ENCODE assay signal across 12 cellular contexts in genomic region chr5:59021837-59022514, GRCh38.
DNase-seq lines count a peak whose midpoint lies in the region; ATAC-seq, FAIRE-seq and TF ChIP-seq lines count a peak whose summit lies in the region.
"Had no signal": no experiment of that assay in that cellular context is flagged by ENCODE, and none has a peak within 500 bp of the region (broad histone marks: within the 10 kb centered on the region; RNA-seq: fewer than 3 reads in every experiment).

No MANE protein-coding gene starts in this region.

- peak; percentile 12 for ATAC-seq in mucosa of descending colon
- ATAC-seq: activated CD4-positive, CD25-positive, alpha-beta regulatory T cell treated with anti-CD3 and anti-CD28 coated beads, Interleukin-2, amount 50 U/mL, for 24 hours had no signal

- H3K4me1 Mint-ChIP-seq in activated T-helper 1 cell treated with anti-CD3 and anti-CD28 coated beads, Interleukin-12 subunit alpha, Interleukin-12 subunit beta, Interleukin-2, Interleukin-4 antibody, amounts not matched to agents 30 ng/mL and 10 ng/mL and 1 ng/mL, durations not matched to agents 14 hours and 24 hours and 36 hours (ENCODE audit: low read depth) = peaks cover 80% of the 10 kb centered on the region

- POLR2A ChIA-PET in HEK293 (lab: Yijun Ruan, JAX) = no interaction called here

- TF ChIP-seq CTCF in HEK293 (tag by site-specific recombination; IDR thresholded peaks at IDR 0.05) = no peak
- no peak for TF ChIP-seq CTCF in mucosa of descending colon (IDR thresholded peaks at IDR 0.05)

- intact Hi-C loops in activated T-helper 1 cell treated with anti-CD3 and anti-CD28 coated beads, Interleukin-12 subunit alpha, Interleukin-12 subunit beta, Interleukin-2, Interleukin-4 antibody, amounts not matched to agents 30 ng/mL and 10 ng/mL and 1 ng/mL, durations not matched to agents 14 hours and 24 hours and 36 hours (cut with micrococcal nuclease) = loop anchor here (10.0 kb wide), 1 partner anchor 773 kb away; no protein-coding TSS in a partner anchor
- intact Hi-C loops in mucosa of descending colon (cut with DNase I, micrococcal nuclease) = no loop called here

- H3K27me3 Mint-ChIP-seq in activated T-helper 1 cell treated with anti-CD3 and anti-CD28 coated beads, Interleukin-12 subunit alpha, Interleukin-12 subunit beta, Interleukin-2, Interleukin-4 antibody, amounts not matched to agents 30 ng/mL and 10 ng/mL and 1 ng/mL, durations not matched to agents 14 hours and 24 hours and 36 hours (ENCODE audit: insufficient read depth) = no peaks in the 10 kb centered on the region

- peak overlapping the region; percentile 94 for H3K27ac Mint-ChIP-seq in activated T-helper 1 cell treated with anti-CD3 and anti-CD28 coated beads, Interleukin-12 subunit alpha, Interleukin-12 subunit beta, Interleukin-2, Interleukin-4 antibody, amounts not matched to agents 30 ng/mL and 10 ng/mL and 1 ng/mL, durations not matched to agents 14 hours and 24 hours and 36 hours

- no peak for TF ChIP-seq POLR2A in GM12891 (IDR thresholded peaks at IDR 0.05; ENCODE audit: low read depth, low read length)

- H3K9me3 ChIP-seq in HEK293 (ENCODE audit: control insufficient read depth, insufficient read depth, low read depth, low read length) (no peaks in the 10 kb centered on the region; the same call in 1 of the 2 replicates), mucosa of descending colon (no peaks in the 10 kb centered on the region)

- FAIRE-seq in GM12891 (lab: Jason Lieb, UNC) = no peak
- FAIRE-seq: islet of Langerhans had no signal

- DNase-seq in COR-L47 (lab: John Stamatoyannopoulos, UW) = peak; percentile 7
- no peak for DNase-seq in activated T-helper 1 cell treated with anti-CD3 and anti-CD28 coated beads, Interleukin-12 subunit alpha, Interleukin-12 subunit beta, Interleukin-2, Interleukin-4 antibody, amounts not matched to agents 30 ng/mL and 10 ng/mL and 1 ng/mL, durations not matched to agents 14 hours and 24 hours and 36 hours (ENCODE audit: low spot score)
- peak in 1 of 3 donors; percentile 31 for DNase-seq in mucosa of descending colon
- no peak for DNase-seq in GM12891 (ENCODE audit: insufficient read length, low spot score)
- no peak for DNase-seq in activated gamma-delta T cell (lab: John Stamatoyannopoulos, UW)
- no peak for DNase-seq in RKO (ENCODE audit: low spot score)
- no peak for DNase-seq in EL
- DNase-seq: anterior cingulate cortex, RPMI8226 had no signal

- H3K4me3 Mint-ChIP-seq in activated T-helper 1 cell treated with anti-CD3 and anti-CD28 coated beads, Interleukin-12 subunit alpha, Interleukin-12 subunit beta, Interleukin-2, Interleukin-4 antibody, amounts not matched to agents 30 ng/mL and 10 ng/mL and 1 ng/mL, durations not matched to agents 14 hours and 24 hours and 36 hours = peak overlapping the region; percentile 28

- peaks cover 3% of the 10 kb centered on the region for H3K9me3 Mint-ChIP-seq in activated T-helper 1 cell treated with anti-CD3 and anti-CD28 coated beads, Interleukin-12 subunit alpha, Interleukin-12 subunit beta, Interleukin-2, Interleukin-4 antibody, amounts not matched to agents 30 ng/mL and 10 ng/mL and 1 ng/mL, durations not matched to agents 14 hours and 24 hours and 36 hours

- no peaks in the 10 kb centered on the region for H3K36me3 ChIP-seq in HEK293 (ENCODE audit: control insufficient read depth in 2 of 2, insufficient read depth in 1 of 2, low read length in 2 of 2)
- no peaks in the 10 kb centered on the region for H3K36me3 ChIP-seq in mucosa of descending colon (ENCODE audit: low read depth)

- H3K4me3 ChIP-seq in HEK293 (ENCODE audit: low read depth, low read length) = no peak overlapping the region
- no peak overlapping the region for H3K4me3 ChIP-seq in mucosa of descending colon

- CTCF ChIA-PET in HEK293 (lab: Yijun Ruan, JAX) = interaction anchor here (0.5 to 1.4 kb wide), 2 partner anchors 131 to 399 kb away, joined by 4 to 5 read pairs; no protein-coding TSS in a partner anchor

- H3K27ac ChIP-seq in HEK293 (ENCODE audit: extremely low read depth, low read depth, low read length) = peak overlapping the region; percentile 86

- peaks cover 62% of the 10 kb centered on the region for H3K36me3 Mint-ChIP-seq in activated T-helper 1 cell treated with anti-CD3 and anti-CD28 coated beads, Interleukin-12 subunit alpha, Interleukin-12 subunit beta, Interleukin-2, Interleukin-4 antibody, amounts not matched to agents 30 ng/mL and 10 ng/mL and 1 ng/mL, durations not matched to agents 14 hours and 24 hours and 36 hours (ENCODE audit: low read depth)

- H3K4me1 ChIP-seq in HEK293 (ENCODE audit: control insufficient read depth, insufficient read depth, low read length) (peaks cover 28% of the 10 kb centered on the region), mucosa of descending colon (ENCODE audit: low read depth) (peaks cover 20% of the 10 kb centered on the region)

TF ChIP-seq in HEK293, 187 proteins besides CTCF, POLR2A, EP300 and RAD21 (continues in another document):
- TF ChIP-seq ZNF433 (tag by site-specific recombination; IDR thresholded peaks at IDR 0.05; ENCODE audit: low read depth) (no peak), ZBTB8A (tag by site-specific recombination; IDR thresholded peaks at IDR 0.05) (no peak), ZNF544 (tag by site-specific recombination; IDR thresholded peaks at IDR 0.05) (no peak), ZBTB44 (tag by site-specific recombination; IDR thresholded peaks at IDR 0.05) (no peak), PATZ1 (tag by site-specific recombination; IDR thresholded peaks at IDR 0.05) (peak; percentile 52), ZNF585B (tag by site-specific recombination; IDR thresholded peaks at IDR 0.05) (no peak), ZNF366 (tag by site-specific recombination; conservative IDR thresholded peaks at IDR 0.05) (peak; percentile 74)

TF ChIP-seq in GM12891, 5 proteins besides CTCF, POLR2A, EP300 and RAD21:
- TF ChIP-seq POLR2AphosphoS5 (IDR thresholded peaks at IDR 0.05; ENCODE audit: low read depth, low read length) (no peak), TAF1 (IDR thresholded peaks at IDR 0.05; ENCODE audit: low read depth, low read length) (no peak), PAX5 (IDR thresholded peaks at IDR 0.05; ENCODE audit: insufficient read depth, low read length, severe bottlenecking) (no peak), POU2F2 (IDR thresholded peaks at IDR 0.05; ENCODE audit: low read depth, low read length) (no peak), SPI1 (IDR thresholded peaks at IDR 0.05; ENCODE audit: low read depth, low read length) (no peak)
